ENCODE assay signal across 1 cellular context in the genomic region with DNA sequence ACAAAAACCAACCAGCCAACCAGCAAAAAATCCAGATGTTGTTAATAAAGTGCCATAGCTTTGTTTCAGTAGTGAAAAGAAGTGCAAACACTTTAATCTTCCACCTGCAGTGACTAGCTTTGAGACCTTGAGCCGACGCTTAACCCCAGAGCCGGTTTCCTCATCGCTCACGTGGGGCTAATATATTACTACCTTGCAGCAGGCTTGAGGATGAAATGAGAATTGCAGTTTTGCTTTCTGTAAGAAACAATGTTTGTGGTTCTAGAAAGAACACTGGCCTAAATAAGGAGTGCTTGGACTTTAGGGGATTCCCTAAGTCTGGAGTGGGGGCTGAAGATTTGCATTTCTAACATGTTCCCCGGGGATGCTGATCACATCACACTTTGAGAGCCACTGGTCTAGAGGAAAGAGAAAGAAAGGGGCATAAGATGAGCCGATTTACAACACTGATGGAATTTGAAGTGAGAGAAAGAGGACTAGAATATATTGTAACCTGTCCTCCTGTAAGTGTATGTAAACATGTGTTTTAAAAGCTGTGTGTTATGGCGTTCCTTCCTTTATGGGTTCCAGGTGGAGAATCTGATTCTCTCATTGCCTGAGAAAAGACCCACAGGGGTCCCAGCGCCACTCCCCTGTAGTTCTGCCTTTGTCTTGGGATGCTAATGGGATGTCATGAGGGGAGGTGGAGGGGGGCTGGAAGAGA.
TF ChIP-seq lines count a peak whose summit lies in the region.

No MANE protein-coding gene starts in this region.

TF ChIP-seq in K562, 482 proteins besides CTCF, POLR2A, EP300 and RAD21 (continued from another document):
- TF ChIP-seq TAF7 (tag; IDR thresholded peaks at IDR 0.05) (no peak), POLR3G (IDR thresholded peaks at IDR 0.05; ENCODE audit: extremely low read depth, insufficient read length, insufficient replicate concordance) (no peak), RB1 (IDR thresholded peaks at IDR 0.05; ENCODE audit: low read depth) (no peak), NCOA1 (IDR thresholded peaks at IDR 0.05; ENCODE audit: low read depth) (no peak), ETV1 (tag; conservative IDR thresholded peaks at IDR 0.05; ENCODE audit: low read depth) (no peak), MLLT1 (IDR thresholded peaks at IDR 0.05) (no peak), NCOA2 (IDR thresholded peaks at IDR 0.05; ENCODE audit: partially characterized antibody in 2 of 2) (no peak), MXI1 (IDR thresholded peaks at IDR 0.05; ENCODE audit: low read depth, low read length) (no peak), TRIM24 (IDR thresholded peaks at IDR 0.05) (no peak), ZNF133 (CRISPR knock-in tag; IDR thresholded peaks at IDR 0.05) (no peak), ZNF140 (CRISPR knock-in tag; IDR thresholded peaks at IDR 0.05) (no peak), GATAD2A (IDR thresholded peaks at IDR 0.05) (no peak), USF2 (CRISPR knock-in tag; IDR thresholded peaks at IDR 0.05) (peak; percentile 73), CEBPB (tag; IDR thresholded peaks at IDR 0.05) (peak; percentile 78), ZNF121 (CRISPR knock-in tag; conservative IDR thresholded peaks at IDR 0.05) (no peak), ZC3H11A (IDR thresholded peaks at IDR 0.05; ENCODE audit: low read depth, low read length) (no peak), CREB3L1 (IDR thresholded peaks at IDR 0.05; ENCODE audit: borderline replicate concordance, low read depth) (no peak), SP1 (CRISPR knock-in tag; IDR thresholded peaks at IDR 0.05) (0 out of 2 replicates have a peak, but pooled peaks have one; percentile 15), HMGN3 (IDR thresholded peaks at IDR 0.05; ENCODE audit: borderline replicate concordance, extremely low read depth, insufficient read length, low read depth, low read length) (no peak), SOX6 (IDR thresholded peaks at IDR 0.05) (no peak), ZNF561 (CRISPR knock-in tag; conservative IDR thresholded peaks at IDR 0.05) (no peak), ZNF408 (CRISPR knock-in tag; IDR thresholded peaks at IDR 0.05; ENCODE audit: low read depth) (no peak), ADNP (tag; IDR thresholded peaks at IDR 0.05) (no peak), SIX5 (IDR thresholded peaks at IDR 0.05; ENCODE audit: borderline replicate concordance in 1 of 2, insufficient read depth in 1 of 2, low read depth in 1 of 2, low read length in 2 of 2) (peak in 1 of 2 experiments; percentile 15; a peak in 1 of 4 replicates), ETV6 (IDR thresholded peaks at IDR 0.05; ENCODE audit: borderline replicate concordance in 1 of 2, low read depth in 2 of 2, low read length in 1 of 2) (no peak), ETV6 (CRISPR knock-in tag; IDR thresholded peaks at IDR 0.05; ENCODE audit: borderline replicate concordance) (no peak), TSHZ1 (CRISPR knock-in tag; IDR thresholded peaks at IDR 0.05) (no peak), ZNF431 (CRISPR knock-in tag; IDR thresholded peaks at IDR 0.05) (no peak), NUFIP1 (IDR thresholded peaks at IDR 0.05; ENCODE audit: partially characterized antibody) (no peak), BHLHE40 (IDR thresholded peaks at IDR 0.05; ENCODE audit: low read length) (peak; percentile 79), TFAM (CRISPR knock-in tag; conservative IDR thresholded peaks at IDR 0.05) (no peak), GATAD2B (IDR thresholded peaks at IDR 0.05; ENCODE audit: borderline replicate concordance) (no peak), ATF3 (IDR thresholded peaks at IDR 0.05) (peak; percentile 50), ATF3 (CRISPR knock-in tag; conservative IDR thresholded peaks at IDR 0.05) (no peak; the same call in 1 of the 2 replicates), SMAD3 (CRISPR knock-in tag; conservative IDR thresholded peaks at IDR 0.05) (no peak), MAFF (IDR thresholded peaks at IDR 0.05; ENCODE audit: low read length) (no peak), ERF (CRISPR knock-in tag; IDR thresholded peaks at IDR 0.05) (no peak)
- TF ChIP-seq, protein P1, sequence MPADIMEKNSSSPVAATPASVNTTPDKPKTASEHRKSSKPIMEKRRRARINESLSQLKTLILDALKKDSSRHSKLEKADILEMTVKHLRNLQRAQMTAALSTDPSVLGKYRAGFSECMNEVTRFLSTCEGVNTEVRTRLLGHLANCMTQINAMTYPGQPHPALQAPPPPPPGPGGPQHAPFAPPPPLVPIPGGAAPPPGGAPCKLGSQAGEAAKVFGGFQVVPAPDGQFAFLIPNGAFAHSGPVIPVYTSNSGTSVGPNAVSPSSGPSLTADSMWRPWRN (IDR thresholded peaks at IDR 0.05; ENCODE audit: low read depth), result 0 out of 2 replicates have a peak, but pooled peaks have one; percentile 15
TF ChIP-seq in K562: peak in this region for 22.
